Comparison of ENCODE assay signal across 22 cellular contexts in genomic region chr13:97408938-97409337, GRCh38.
"Had no signal": no experiment of that assay in that cellular context is flagged by ENCODE, and none has a peak within 500 bp of the region (broad histone marks: within the 10 kb centered on the region; RNA-seq: fewer than 3 reads in every experiment).

No MANE protein-coding gene starts in this region.

- H3K4me3 ChIP-seq: coronary artery, dorsolateral prefrontal cortex, esophagus muscularis mucosa, gastroesophageal sphincter, heart right ventricle, left lung, lower lobe of right lung, mucosa of descending colon had no signal

- H3K9me3 ChIP-seq: esophagus muscularis mucosa, gastroesophageal sphincter, heart right ventricle, left lung, lower lobe of right lung, mucosa of descending colon had no signal

- H3K4me1 ChIP-seq: foreskin keratinocyte, left lung, lower lobe of right lung had no signal

- ATAC-seq: foreskin keratinocyte, gastroesophageal sphincter, heart right ventricle, left cardiac atrium, left lung, left ventricle myocardium superior, lower lobe of right lung, mucosa of descending colon had no signal

- FAIRE-seq: endothelial cell of umbilical vein, frontal cortex, keratinocyte had no signal

- H3K36me3 ChIP-seq: esophagus muscularis mucosa, gastroesophageal sphincter, heart right ventricle, left lung, lower lobe of right lung had no signal

- DNase-seq: dermis blood vessel endothelial cell; dorsolateral prefrontal cortex; effector CD4-positive, alpha-beta T cell; effector memory CD4-positive, alpha-beta T cell; foreskin keratinocyte; glutamatergic neuron; head of caudate nucleus; heart right ventricle; hippocampal formation; left cardiac atrium; left lung; left ventricle myocardium superior; lower lobe of right lung; mesenchymal stem cell; mucosa of descending colon; naive B cell had no signal

- H3K27me3 ChIP-seq: dorsolateral prefrontal cortex, esophagus muscularis mucosa, foreskin keratinocyte, gastroesophageal sphincter, heart right ventricle, left lung had no signal

- H3K27ac ChIP-seq: coronary artery, foreskin keratinocyte, heart right ventricle, left lung, lower lobe of right lung had no signal
